Comparison of ENCODE assay signal across 20 cellular contexts in genomic region chr3:100558233-100558632, GRCh38. TPM values are rescaled to one million over a fixed set of nuclear protein-coding genes. Genes with fewer than 3 reads are reported as not detected.
"Had no signal": no experiment of that assay in that cellular context is flagged by ENCODE, and none has a peak within 500 bp of the region (broad histone marks: within the 10 kb centered on the region; RNA-seq: fewer than 3 reads in every experiment).

No MANE protein-coding gene starts in this region.

- H3K27me3 ChIP-seq: SJSA1 had no signal

- DNase-seq: Karpas-422, KG1, MM.1S, NCI-H1092 treated with DMSO at 0.1 percent for 48 hours, NCI-H1436, NCI-H187, NCI-H2029, NCI-H2081 treated with DMSO at 0.1 percent for 48 hours, NCI-H2171, NCI-H226, NCI-H446, NCI-H510A, NCI-H524 treated with DMSO at 0.1 percent for 48 hours, NCI-H69, NCI-H774, SHP77 had no signal

- H3K27ac ChIP-seq: HL-60, RWPE1, SJSA1, SK-N-MC had no signal

- H3K9me3 ChIP-seq: SJSA1 had no signal

- H3K4me3 ChIP-seq: SJSA1, SK-N-MC had no signal

- H3K36me3 ChIP-seq: SJSA1 had no signal

RNA-seq across cellular contexts. Expression of gene ADGRG7, which starts 51.2 kb away (rescaled TPM):
- total RNA-seq: SJSA1 had no signal
